ENCODE assay signal across 8 cellular contexts in the genomic region with DNA sequence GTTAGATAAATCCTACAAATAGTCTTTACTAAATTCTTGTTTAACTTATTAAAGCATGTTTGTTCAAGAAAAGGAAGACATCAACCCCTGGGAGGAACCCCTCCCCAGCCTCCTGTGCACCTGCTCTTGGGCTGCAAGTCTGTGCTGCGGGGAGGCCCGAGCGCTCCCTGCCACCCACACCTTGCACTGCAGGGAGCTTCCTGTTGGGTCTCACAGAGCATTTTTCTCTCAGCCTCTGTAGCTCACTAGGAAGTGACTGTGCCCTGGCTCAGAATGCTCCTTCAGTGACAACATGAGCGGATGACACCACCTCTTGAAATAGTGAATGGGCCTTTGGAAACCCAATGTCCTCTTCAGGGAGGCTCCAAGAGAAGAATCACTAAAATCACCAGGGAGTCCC.
DNase-seq lines count a peak whose midpoint lies in the region; ATAC-seq and TF ChIP-seq lines count a peak whose summit lies in the region.
"Not testable (repeated sequence)": the region's sequence is repeated elsewhere in the genome, so short reads cannot be mapped to it uniquely, and the experiment has no call there.

No MANE protein-coding gene starts in this region.

- H3K79me2 ChIP-seq in DND-41 (ENCODE audit: insufficient read depth, low read length) = not testable (repeated sequence)

- H3K4me3 Mint-ChIP-seq in activated T-cell treated with anti-CD3 and anti-CD28 coated beads, Interleukin-2, amount 50 U/mL, for 72 hours = not testable (repeated sequence)

- not testable (repeated sequence) for TF ChIP-seq CTCF in DND-41 (IDR thresholded peaks at IDR 0.05; ENCODE audit: borderline replicate concordance, extremely low read depth, low read length, poor library complexity, severe bottlenecking); omental fat pad (IDR thresholded peaks at IDR 0.05)

- H3K36me3 ChIP-seq in DND-41 (ENCODE audit: insufficient read depth, low read length) = not testable (repeated sequence)

- not testable (repeated sequence) for H4K20me1 ChIP-seq in DND-41 (ENCODE audit: insufficient read depth, low read length)

- not testable (repeated sequence) for H3K27ac ChIP-seq in DND-41 (ENCODE audit: low read length)

- H3K9me3 Mint-ChIP-seq in activated T-cell treated with anti-CD3 and anti-CD28 coated beads, Interleukin-2, amount 50 U/mL, for 72 hours = not testable (repeated sequence)

- H3K27me3 ChIP-seq in DND-41 (ENCODE audit: insufficient read depth, low read length, poor library complexity) = not testable (repeated sequence)

- not testable (repeated sequence) for H3K4me1 Mint-ChIP-seq in activated T-cell treated with anti-CD3 and anti-CD28 coated beads, Interleukin-2, amount 50 U/mL, for 72 hours (ENCODE audit: low read depth)

- H3K4me1 ChIP-seq in DND-41 (ENCODE audit: insufficient read depth, low read length) = not testable (repeated sequence)

- H3K9me3 ChIP-seq in DND-41 (ENCODE audit: insufficient read depth, low read length, severe bottlenecking) = not testable (repeated sequence)

- H3K4me3 ChIP-seq in DND-41 (ENCODE audit: low read depth in 1 of 2, low read length in 2 of 2) = not testable (repeated sequence)

- H2AFZ ChIP-seq in DND-41 (ENCODE audit: low read depth, low read length) = not testable (repeated sequence)

- not testable (repeated sequence) for H3K27me3 Mint-ChIP-seq in activated T-cell treated with anti-CD3 and anti-CD28 coated beads, Interleukin-2, amount 50 U/mL, for 72 hours (ENCODE audit: low read depth)

- ATAC-seq in DND-41 (ENCODE audit: insufficient read depth, low read depth) = peak; percentile 92
- peak; percentile 83 for ATAC-seq in GM18907 (IDR thresholded peaks at IDR 0.05; ENCODE audit: unreplicated experiment)
- ATAC-seq in GM21367 (IDR thresholded peaks at IDR 0.05; ENCODE audit: unreplicated experiment) = peak; percentile 78
- ATAC-seq in HG02623 (IDR thresholded peaks at IDR 0.05; ENCODE audit: unreplicated experiment) = peak; percentile 84
- ATAC-seq in HG03060 (IDR thresholded peaks at IDR 0.05; ENCODE audit: low read depth, unreplicated experiment) = peak; percentile 55
- ATAC-seq in HG03457 (IDR thresholded peaks at IDR 0.05; ENCODE audit: unreplicated experiment) = peak; percentile 68
- ATAC-seq in activated T-cell treated with anti-CD3 and anti-CD28 coated beads, Interleukin-2, amount 50 U/mL, for 72 hours (replicated peaks in 1 of 2) = peak; percentile 80 to 82
- ATAC-seq in omental fat pad (ENCODE audit: low FRiP score) = peak; percentile 3

- H3K9ac ChIP-seq in DND-41 (ENCODE audit: low read depth, low read length) = not testable (repeated sequence)

- not testable (repeated sequence) for H3K27ac Mint-ChIP-seq in activated T-cell treated with anti-CD3 and anti-CD28 coated beads, Interleukin-2, amount 50 U/mL, for 72 hours

- H3K36me3 Mint-ChIP-seq in activated T-cell treated with anti-CD3 and anti-CD28 coated beads, Interleukin-2, amount 50 U/mL, for 72 hours (ENCODE audit: insufficient read depth in 2 of 2) = not testable (repeated sequence)

- H3K4me2 ChIP-seq in DND-41 (ENCODE audit: insufficient read depth, low read length) = not testable (repeated sequence)

- not testable (repeated sequence) for DNase-seq in DND-41; activated T-cell treated with anti-CD3 and anti-CD28 coated beads, Interleukin-2, amount 50 U/mL, for 72 hours; omental fat pad (ENCODE audit: low spot score)

Comparison
In these comparisons a context has a peak if more than half of its experiments do, and no peak if none do; other contexts are left out.
1. ATAC-seq: peak in every context shown above with its lines; median percentile 92 in DND-41; 84 in HG02623; 83 in GM18907; 81 in activated T-cell treated with anti-CD3 and anti-CD28 coated beads, Interleukin-2, amount 50 U/mL, for 72 hours; 78 in GM21367; 68 in HG03457; 55 in HG03060; 3 in omental fat pad.